21 cellular contexts compared by ENCODE assay signal in the genomic region with DNA sequence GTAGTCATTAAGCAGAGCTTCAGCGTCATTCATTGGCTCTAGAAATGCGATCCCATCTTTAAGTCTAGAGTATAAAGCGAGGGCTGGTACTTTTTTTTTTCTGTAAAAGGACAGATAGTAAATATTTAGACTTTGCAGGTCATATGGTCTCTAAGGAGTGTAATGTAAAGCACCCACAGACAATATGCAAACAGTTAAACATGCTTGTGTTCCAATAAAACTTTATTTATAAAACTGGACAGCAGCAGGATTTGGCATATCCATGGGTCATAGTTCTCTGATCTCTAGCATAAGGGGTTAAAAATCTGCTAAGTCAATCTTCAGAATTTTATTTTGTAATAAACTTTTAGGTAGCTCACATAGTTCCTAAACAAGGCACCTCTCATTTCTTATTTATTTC.
DNase-seq lines count a peak whose midpoint lies in the region; ATAC-seq, FAIRE-seq and TF ChIP-seq lines count a peak whose summit lies in the region.
"Had no signal": no experiment of that assay in that cellular context is flagged by ENCODE, and none has a peak within 500 bp of the region (broad histone marks: within the 10 kb centered on the region; RNA-seq: fewer than 3 reads in every experiment).

No MANE protein-coding gene starts in this region.

- H3K9me2 ChIP-seq in Karpas-422 (replicated peaks; ENCODE audit: insufficient read depth, low read length): no peaks in the 10 kb centered on the region

- TF ChIP-seq RAD21 in GM12878 (IDR thresholded peaks at IDR 0.05; ENCODE audit: insufficient read depth, low read depth, low read length): no peak

- FAIRE-seq in GM12878 (lab: Jason Lieb, UNC): no peak
- FAIRE-seq: A549, D721Med, G401.6 had no signal

- no peak overlapping the region for H3K4me2 ChIP-seq in Karpas-422 (ENCODE audit: low read depth, low read length, poor library complexity, severe bottlenecking)
- no peak overlapping the region for H3K4me2 ChIP-seq in GM12878 (ENCODE audit: control insufficient read depth, insufficient read depth)
- H3K4me2 ChIP-seq: A549; BLaER1 treated with 17β-estradiol and CSF1 and Interleukin-3, amounts not matched to agents 10 nM and 100 nM; GM23338 had no signal

- TF ChIP-seq CTCF in 22Rv1 (IDR thresholded peaks at IDR 0.05): no peak
- TF ChIP-seq CTCF in GM12878 (IDR thresholded peaks at IDR 0.05 in 2 of 3, conservative IDR thresholded peaks at IDR 0.05 in 1 of 3; ENCODE audit: control insufficient read depth in 2 of 3, extremely low read depth in 1 of 3, insufficient read depth in 1 of 3, low read depth in 3 of 3, low read length in 3 of 3): no peak
- TF ChIP-seq CTCF in mucosa of descending colon (IDR thresholded peaks at IDR 0.05): no peak

- in situ Hi-C loops in GM12878 (cut with MboI): no loop called here

- DNase-seq in Karpas-422 (peak; percentile 11), GM12878 (ENCODE audit: low read depth, low spot score) (no peak), mucosa of descending colon (no peak), GM19238 (ENCODE audit: insufficient read length, low spot score) (no peak), SJCRH30 (no peak)
- DNase-seq: 8988T; ACHN; AML-193; BE2C; CD4-positive, alpha-beta T cell; CD8-positive, alpha-beta memory T cell; DMS 273 treated with DMSO at 0.1 percent for 48 hours; DMS79; H9 had no signal

- no TSS peak for BruUV-seq in GM12878 (replicated peaks; lab: Mats Ljungman, UMichigan)

- RAD21 ChIA-PET in GM12878 (lab: Charles Lee; ENCODE audit: unreplicated experiment): no interaction called here

- no peak for TF ChIP-seq EP300 in GM12878 (IDR thresholded peaks at IDR 0.05; ENCODE audit: borderline replicate concordance in 1 of 2, control insufficient read depth in 1 of 2, low read depth in 2 of 2, low read length in 2 of 2)

- POLR2A ChIA-PET in GM12878 (lab: Charles Lee): no interaction called here

- no peak for TF ChIP-seq POLR2A in GM12878 (IDR thresholded peaks at IDR 0.05; ENCODE audit: low read depth, low read length)

- ATAC-seq in GM12878 (no peak), mucosa of descending colon (no peak)
- ATAC-seq: A549, GM23338, HCT116 had no signal

- no peak overlapping the region for H2AFZ ChIP-seq in Karpas-422 (ENCODE audit: low read length)
- no peak overlapping the region for H2AFZ ChIP-seq in GM12878 (ENCODE audit: control insufficient read depth, low read depth, low read length)
- H2AFZ ChIP-seq: GM23338 had no signal

- intact Hi-C loops in GM12878 (cut with micrococcal nuclease; ENCODE audit: unreplicated experiment) (no loop called here), mucosa of descending colon (cut with DNase I, micrococcal nuclease) (no loop called here)

- WGBS in GM12878 (ENCODE audit: insufficient coverage, insufficient replicate concordance, low lambda C conversion rate, missing lambda C conversion rate): 29% methylated on average over 3 of the region's 3 CpGs

- H3K27me3 ChIP-seq in Karpas-422 (ENCODE audit: low read length) (no peaks in the 10 kb centered on the region), GM12878 (replicated peaks in 1 of 2; ENCODE audit: control insufficient read depth in 2 of 2, insufficient read depth in 2 of 2, low read length in 1 of 2) (no peaks in the 10 kb centered on the region; a peak in 1 of 4 replicates), SJCRH30 (no peaks in the 10 kb centered on the region)
- H3K27me3 ChIP-seq: BE2C; BLaER1 treated with 17β-estradiol and CSF1 and Interleukin-3, amounts not matched to agents 10 nM and 100 nM had no signal

- no peaks in the 10 kb centered on the region for H3K79me2 ChIP-seq in Karpas-422 (ENCODE audit: low read length)
- H3K79me2 ChIP-seq in GM12878 (ENCODE audit: control insufficient read depth, insufficient read depth, low read length): no peaks in the 10 kb centered on the region

- CTCF ChIA-PET in GM12878 (lab: Yijun Ruan, JAX): interaction anchor here (1.1 kb wide), 1 partner anchor 22 kb away, joined by 4 read pairs; no protein-coding TSS in a partner anchor

- no peak overlapping the region for H3K4me3 ChIP-seq in Karpas-422 (ENCODE audit: low read length)
- no peak overlapping the region for H3K4me3 ChIP-seq in GM12878
- no peak overlapping the region for H3K4me3 ChIP-seq in mucosa of descending colon
- no peak overlapping the region for H3K4me3 ChIP-seq in SJCRH30
- H3K4me3 ChIP-seq: A549; BLaER1 treated with 17β-estradiol and CSF1 and Interleukin-3, amounts not matched to agents 10 nM and 100 nM; GM23338 had no signal

- H4K20me1 ChIP-seq in Karpas-422 (ENCODE audit: insufficient read depth, low read depth, low read length) (no peaks in the 10 kb centered on the region), GM12878 (ENCODE audit: control insufficient read depth, insufficient read depth) (no peaks in the 10 kb centered on the region)
- H4K20me1 ChIP-seq: BLaER1 treated with 17β-estradiol and CSF1 and Interleukin-3, amounts not matched to agents 10 nM and 100 nM had no signal

- SMC1A ChIA-PET in GM12878 (lab: Charles Lee; ENCODE audit: uncharacterized antibody, unreplicated experiment): no interaction called here

- H3K27ac ChIP-seq in 22Rv1: peak overlapping the region; percentile 72
- H3K27ac ChIP-seq in Karpas-422 (ENCODE audit: low read length): no peak overlapping the region
- H3K27ac ChIP-seq in GM12878 (ENCODE audit: control insufficient read depth, insufficient read depth): no peak overlapping the region
- no peak overlapping the region for H3K27ac ChIP-seq in SJCRH30
- H3K27ac ChIP-seq: A549; BLaER1 treated with 17β-estradiol and CSF1 and Interleukin-3, amounts not matched to agents 10 nM and 100 nM had no signal

- no peak overlapping the region for H3K9ac ChIP-seq in Karpas-422 (ENCODE audit: low read length)
- no peak overlapping the region for H3K9ac ChIP-seq in GM12878 (ENCODE audit: control insufficient read depth, insufficient read depth, low read length)
- H3K9ac ChIP-seq: BLaER1 treated with 17β-estradiol and CSF1 and Interleukin-3, amounts not matched to agents 10 nM and 100 nM had no signal

- H3K9me3 ChIP-seq in Karpas-422 (ENCODE audit: low read length): no peaks in the 10 kb centered on the region
- H3K9me3 ChIP-seq in GM12878 (replicated peaks; ENCODE audit: control insufficient read depth, insufficient read depth, low read length): no peaks in the 10 kb centered on the region
- no peaks in the 10 kb centered on the region for H3K9me3 ChIP-seq in mucosa of descending colon
- H3K9me3 ChIP-seq in SJCRH30 (replicated peaks): no peaks in the 10 kb centered on the region
- H3K9me3 ChIP-seq: A549, BE2C had no signal

- no peaks in the 10 kb centered on the region for H3K4me1 ChIP-seq in Karpas-422 (ENCODE audit: low read length)
- no peaks in the 10 kb centered on the region for H3K4me1 ChIP-seq in GM12878 (ENCODE audit: control insufficient read depth, insufficient read depth, low read length)
- peaks cover 15% of the 10 kb centered on the region for H3K4me1 ChIP-seq in mucosa of descending colon (ENCODE audit: low read depth)
- no peaks in the 10 kb centered on the region for H3K4me1 ChIP-seq in SJCRH30
- H3K4me1 ChIP-seq: BE2C had no signal

- no peaks in the 10 kb centered on the region for H3K36me3 ChIP-seq in Karpas-422 (ENCODE audit: insufficient read depth, low read length)
- no peaks in the 10 kb centered on the region for H3K36me3 ChIP-seq in GM12878 (ENCODE audit: control insufficient read depth in 2 of 2, insufficient read depth in 2 of 2, low read length in 1 of 2)
- no peaks in the 10 kb centered on the region for H3K36me3 ChIP-seq in mucosa of descending colon (ENCODE audit: low read depth)
- no peaks in the 10 kb centered on the region for H3K36me3 ChIP-seq in SJCRH30
- H3K36me3 ChIP-seq: BE2C; BLaER1 treated with 17β-estradiol and CSF1 and Interleukin-3, amounts not matched to agents 10 nM and 100 nM had no signal

TF ChIP-seq in GM12878, 131 proteins besides CTCF, POLR2A, EP300 and RAD21:
- TF ChIP-seq, protein P1, sequence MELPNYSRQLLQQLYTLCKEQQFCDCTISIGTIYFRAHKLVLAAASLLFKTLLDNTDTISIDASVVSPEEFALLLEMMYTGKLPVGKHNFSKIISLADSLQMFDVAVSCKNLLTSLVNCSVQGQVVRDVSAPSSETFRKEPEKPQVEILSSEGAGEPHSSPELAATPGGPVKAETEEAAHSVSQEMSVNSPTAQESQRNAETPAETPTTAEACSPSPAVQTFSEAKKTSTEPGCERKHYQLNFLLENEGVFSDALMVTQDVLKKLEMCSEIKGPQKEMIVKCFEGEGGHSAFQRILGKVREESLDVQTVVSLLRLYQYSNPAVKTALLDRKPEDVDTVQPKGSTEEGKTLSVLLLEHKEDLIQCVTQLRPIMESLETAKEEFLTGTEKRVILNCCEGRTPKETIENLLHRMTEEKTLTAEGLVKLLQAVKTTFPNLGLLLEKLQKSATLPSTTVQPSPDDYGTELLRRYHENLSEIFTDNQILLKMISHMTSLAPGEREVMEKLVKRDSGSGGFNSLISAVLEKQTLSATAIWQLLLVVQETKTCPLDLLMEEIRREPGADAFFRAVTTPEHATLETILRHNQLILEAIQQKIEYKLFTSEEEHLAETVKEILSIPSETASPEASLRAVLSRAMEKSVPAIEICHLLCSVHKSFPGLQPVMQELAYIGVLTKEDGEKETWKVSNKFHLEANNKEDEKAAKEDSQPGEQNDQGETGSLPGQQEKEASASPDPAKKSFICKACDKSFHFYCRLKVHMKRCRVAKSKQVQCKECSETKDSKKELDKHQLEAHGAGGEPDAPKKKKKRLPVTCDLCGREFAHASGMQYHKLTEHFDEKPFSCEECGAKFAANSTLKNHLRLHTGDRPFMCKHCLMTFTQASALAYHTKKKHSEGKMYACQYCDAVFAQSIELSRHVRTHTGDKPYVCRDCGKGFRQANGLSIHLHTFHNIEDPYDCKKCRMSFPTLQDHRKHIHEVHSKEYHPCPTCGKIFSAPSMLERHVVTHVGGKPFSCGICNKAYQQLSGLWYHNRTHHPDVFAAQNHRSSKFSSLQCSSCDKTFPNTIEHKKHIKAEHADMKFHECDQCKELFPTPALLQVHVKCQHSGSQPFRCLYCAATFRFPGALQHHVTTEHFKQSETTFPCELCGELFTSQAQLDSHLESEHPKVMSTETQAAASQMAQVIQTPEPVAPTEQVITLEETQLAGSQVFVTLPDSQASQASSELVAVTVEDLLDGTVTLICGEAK (IDR thresholded peaks at IDR 0.05; ENCODE audit: borderline replicate concordance): 0 out of 2 replicates have a peak, but pooled peaks have one; percentile 35
- no peak for TF ChIP-seq BHLHE40 (IDR thresholded peaks at IDR 0.05; ENCODE audit: borderline replicate concordance in 1 of 2, low read depth in 2 of 2, low read length in 1 of 2)
TF ChIP-seq in GM12878: peak in this region for 1.
